ENCODE assay signal across 13 cellular contexts in the genomic region with DNA sequence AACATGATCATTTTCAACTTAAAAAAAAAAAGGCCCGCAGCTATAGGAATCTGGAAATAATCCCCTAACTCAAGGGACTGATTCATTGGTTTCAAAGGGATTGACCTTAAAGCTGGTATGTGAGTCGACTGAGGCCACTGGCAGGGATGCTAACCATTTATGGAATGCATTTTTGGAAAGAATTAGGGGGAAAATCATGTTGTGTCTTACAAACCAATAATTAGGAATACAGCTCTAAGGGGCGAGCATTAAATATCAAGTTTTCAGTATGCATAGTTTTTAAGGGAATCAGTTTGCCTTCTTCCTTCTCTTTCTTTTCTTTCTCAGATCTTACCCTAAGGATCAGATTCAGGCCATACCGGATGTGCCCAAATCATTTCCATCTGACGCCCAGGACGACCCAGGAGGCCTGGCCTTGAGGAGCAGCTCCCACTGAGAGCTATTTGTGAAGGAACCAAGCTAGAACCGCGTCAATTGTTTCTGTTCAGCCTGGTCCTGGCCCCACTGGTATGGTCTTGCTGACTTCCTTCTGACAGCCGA. TPM values are rescaled to one million over a fixed set of nuclear protein-coding genes. Genes with fewer than 3 reads are reported as not detected.
DNase-seq lines count a peak whose midpoint lies in the region; ATAC-seq and TF ChIP-seq lines count a peak whose summit lies in the region.
"Had no signal": no experiment of that assay in that cellular context is flagged by ENCODE, and none has a peak within 500 bp of the region (broad histone marks: within the 10 kb centered on the region; RNA-seq: fewer than 3 reads in every experiment).

No MANE protein-coding gene starts in this region.

- CTCF ChIA-PET in naive thymus-derived CD4-positive, alpha-beta T cell (lab: Charles Lee), result interaction anchor here (0.5 to 1.7 kb wide), 7 partner anchors 9 to 497 kb away, joined by 3 to 4 read pairs (median 4); no protein-coding TSS in a partner anchor

- no peak overlapping the region for H3K4me3 Mint-ChIP-seq in naive thymus-derived CD4-positive, alpha-beta T cell
- H3K4me3 Mint-ChIP-seq: activated naive CD8-positive, alpha-beta T cell treated with anti-CD3 and anti-CD28 coated beads, Interleukin-2, amount 10 ng/mL, durations not matched to agents 7 days and 5 days; CD14-positive monocyte; naive thymus-derived CD8-positive, alpha-beta T cell had no signal

- peaks cover 0 to 8% (median 0%) of the 10 kb centered on the region in 5 donors for H3K36me3 Mint-ChIP-seq in naive thymus-derived CD4-positive, alpha-beta T cell
- H3K36me3 Mint-ChIP-seq: activated naive CD8-positive, alpha-beta T cell treated with anti-CD3 and anti-CD28 coated beads, Interleukin-2, amount 10 ng/mL, durations not matched to agents 7 days and 5 days; CD14-positive monocyte; naive thymus-derived CD8-positive, alpha-beta T cell had no signal

- POLR2A ChIA-PET in naive thymus-derived CD4-positive, alpha-beta T cell (lab: Charles Lee), result interaction anchor here (0.8 kb wide), 1 partner anchor 64 kb away, joined by 3 read pairs; no protein-coding TSS in a partner anchor

- H3K4me1 ChIP-seq in heart right ventricle, result peaks cover 0 to 34% (median 15%) of the 10 kb centered on the region in 9 donors
- H3K4me1 ChIP-seq in foreskin keratinocyte, result peaks cover 32% of the 10 kb centered on the region
- peaks cover 0 to 5% of the 10 kb centered on the region in 2 donors for H3K4me1 ChIP-seq in naive thymus-derived CD4-positive, alpha-beta T cell (ENCODE audit: control insufficient read depth in 2 of 2, insufficient read depth in 2 of 2, low read length in 2 of 2)

- no peaks in the 10 kb centered on the region for H3K9me3 ChIP-seq in heart right ventricle
- no peaks in the 10 kb centered on the region for H3K9me3 ChIP-seq in naive thymus-derived CD4-positive, alpha-beta T cell (ENCODE audit: control insufficient read depth in 2 of 3, low read length in 3 of 3)

- no peaks in the 10 kb centered on the region for H3K9me3 Mint-ChIP-seq in naive thymus-derived CD4-positive, alpha-beta T cell
- H3K9me3 Mint-ChIP-seq: activated naive CD8-positive, alpha-beta T cell treated with anti-CD3 and anti-CD28 coated beads, Interleukin-2, amount 10 ng/mL, durations not matched to agents 7 days and 5 days; CD14-positive monocyte; naive thymus-derived CD8-positive, alpha-beta T cell had no signal

- H3K27ac ChIP-seq in angular gyrus (ENCODE audit: low read depth, low read length) (peak overlapping the region; percentile 24), heart right ventricle (peak overlapping the region in 8 of 10 donors; percentile 16 to 61 (median 42)), foreskin keratinocyte (no peak overlapping the region)
- no peak overlapping the region for H3K27ac ChIP-seq in naive thymus-derived CD4-positive, alpha-beta T cell (ENCODE audit: low read depth, low read length)

- H3K4me3 ChIP-seq in heart right ventricle, result no peak overlapping the region
- H3K4me3 ChIP-seq in naive thymus-derived CD4-positive, alpha-beta T cell (ENCODE audit: low read length), result no peak overlapping the region

- H3K27me3 Mint-ChIP-seq in naive thymus-derived CD4-positive, alpha-beta T cell, result peaks cover 0 to 3% (median 0%) of the 10 kb centered on the region in 5 donors
- H3K27me3 Mint-ChIP-seq: activated naive CD8-positive, alpha-beta T cell treated with anti-CD3 and anti-CD28 coated beads, Interleukin-2, amount 10 ng/mL, durations not matched to agents 7 days and 5 days; naive thymus-derived CD8-positive, alpha-beta T cell had no signal

- peaks cover 4 to 22% (median 10%) of the 10 kb centered on the region in 7 donors for H3K4me1 Mint-ChIP-seq in naive thymus-derived CD4-positive, alpha-beta T cell

- H3K27me3 ChIP-seq in heart right ventricle (no peaks in the 10 kb centered on the region), foreskin keratinocyte (no peaks in the 10 kb centered on the region)
- H3K27me3 ChIP-seq in naive thymus-derived CD4-positive, alpha-beta T cell (ENCODE audit: control insufficient read depth in 2 of 2, insufficient read depth in 2 of 2, low read length in 2 of 2), result no peaks in the 10 kb centered on the region

- 57 to 70% methylated on average over 9 of the region's 9 CpGs for WGBS in heart right ventricle, 2 donors

- H3K36me3 ChIP-seq in heart right ventricle, result no peaks in the 10 kb centered on the region
- H3K36me3 ChIP-seq in naive thymus-derived CD4-positive, alpha-beta T cell (ENCODE audit: control insufficient read depth in 2 of 3, insufficient read depth in 3 of 3, low read length in 3 of 3), result no peaks in the 10 kb centered on the region

- H3K27ac Mint-ChIP-seq in naive thymus-derived CD4-positive, alpha-beta T cell, result peak overlapping the region in 1 of 9 donors; percentile 42
- H3K27ac Mint-ChIP-seq: activated naive CD8-positive, alpha-beta T cell treated with anti-CD3 and anti-CD28 coated beads, Interleukin-2, amount 10 ng/mL, durations not matched to agents 7 days and 5 days; CD14-positive monocyte had no signal

- ATAC-seq in heart right ventricle (peak in 7 of 8 donors; percentile 33 to 75 (median 55)), foreskin keratinocyte (no peak), GM21423 (IDR thresholded peaks at IDR 0.05; ENCODE audit: unreplicated experiment) (no peak), GM21447 (IDR thresholded peaks at IDR 0.05; ENCODE audit: unreplicated experiment) (no peak)
- no peak for ATAC-seq in naive thymus-derived CD4-positive, alpha-beta T cell
- ATAC-seq: naive thymus-derived CD8-positive, alpha-beta T cell had no signal

- intact Hi-C loops in heart right ventricle (cut with DNase I), result loop anchor here in 7 of 10 donors (10.0 kb wide), 6 partner anchors 59 to 479 kb away; a partner anchor contains a TSS
- intact Hi-C loops in naive thymus-derived CD4-positive, alpha-beta T cell (cut with micrococcal nuclease), result no loop called here

- peak; percentile 95 for DNase-seq in EH (ENCODE audit: low read depth)
- no peak for DNase-seq in heart right ventricle
- peak; percentile 87 for DNase-seq in smooth muscle cell of the brain vasculature (ENCODE audit: low read depth, low spot score)
- DNase-seq in foreskin keratinocyte, result no peak
- DNase-seq in naive thymus-derived CD4-positive, alpha-beta T cell, result no peak
- DNase-seq: activated naive CD8-positive, alpha-beta T cell treated with anti-CD3 and anti-CD28 coated beads, Interleukin-2, amount 10 ng/mL, durations not matched to agents 7 days and 5 days; naive thymus-derived CD8-positive, alpha-beta T cell; NCI-H1092; NCI-H446 treated with DMSO at 0.1 percent for 48 hours had no signal

- TF ChIP-seq CTCF in heart right ventricle (IDR thresholded peaks at IDR 0.05) (no peak), foreskin keratinocyte (conservative IDR thresholded peaks at IDR 0.05) (no peak)

RNA-seq across cellular contexts. Expression of a gene that starts 48.7 kb away (rescaled TPM):
- total RNA-seq in heart right ventricle, result 10 to 100 TPM; 12.4 to 19.7 (median 14.1) TPM
- 10 to 100 TPM; 15.7 to 19.7 TPM for polyA plus RNA-seq in heart right ventricle
- total RNA-seq in foreskin keratinocyte, result 20.6 and 28.0 TPM in 2 replicates
- 16.8 and 20.6 TPM in 2 replicates for polyA plus RNA-seq in foreskin keratinocyte
- 10 to 100 TPM; 12.7 to 19.2 (median 14.2) TPM for total RNA-seq in naive thymus-derived CD4-positive, alpha-beta T cell
- 10 to 100 TPM; 28.9 to 33.9 TPM for polyA plus RNA-seq in naive thymus-derived CD4-positive, alpha-beta T cell

Comparison
In these comparisons a context has a peak if more than half of its experiments do, and no peak if none do; other contexts are left out.
1. DNase-seq: peak in EH (single experiment) and smooth muscle cell of the brain vasculature (single experiment); none in heart right ventricle (0 of 2), foreskin keratinocyte (0 of 2) and naive thymus-derived CD4-positive, alpha-beta T cell (0 of 9).
2. H3K27ac ChIP-seq: peak in angular gyrus (single experiment) and heart right ventricle (8 of 10); none in foreskin keratinocyte (single experiment) and naive thymus-derived CD4-positive, alpha-beta T cell (single experiment).
3. ATAC-seq: peak in heart right ventricle (7 of 8); none in foreskin keratinocyte (single experiment), GM21423 (single experiment), naive thymus-derived CD4-positive, alpha-beta T cell (single experiment) and GM21447 (single experiment).
4. intact Hi-C loops: an anchor here in heart right ventricle (10.0 kb wide); none called in naive thymus-derived CD4-positive, alpha-beta T cell.